Comparison of ENCODE assay signal across 14 cellular contexts in the genomic region with DNA sequence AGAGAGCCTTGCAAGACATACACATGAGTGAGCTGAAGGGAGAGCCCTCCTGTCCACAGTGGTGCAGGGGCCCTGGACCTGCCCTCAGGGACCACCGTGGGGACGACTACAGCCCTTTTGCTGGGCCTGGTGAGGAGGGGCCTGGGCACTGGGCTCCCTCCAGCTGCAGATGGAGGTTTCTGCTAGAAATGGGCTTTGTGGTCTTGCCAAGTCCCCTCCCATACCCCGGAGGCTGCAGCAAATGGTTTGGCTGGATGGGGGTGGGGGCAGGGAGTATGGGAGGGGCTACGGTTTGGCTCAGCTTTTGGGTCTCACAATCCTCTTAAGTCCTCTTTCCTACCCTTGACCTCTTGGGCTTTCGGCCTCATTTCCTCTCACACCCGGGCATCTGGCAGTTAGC. TPM values are rescaled to one million over a fixed set of nuclear protein-coding genes. Genes with fewer than 3 reads are reported as not detected.
DNase-seq lines count a peak whose midpoint lies in the region; TF ChIP-seq lines count a peak whose summit lies in the region.
"Had no signal": no experiment of that assay in that cellular context is flagged by ENCODE, and none has a peak within 500 bp of the region (broad histone marks: within the 10 kb centered on the region; RNA-seq: fewer than 3 reads in every experiment).

No MANE protein-coding gene starts in this region.

- H3F3A ChIP-seq in neural progenitor cell (ENCODE audit: low read depth) = peaks cover 32% of the 10 kb centered on the region

- no peak overlapping the region for H3K9ac ChIP-seq in neural progenitor cell

- no peak overlapping the region for H3K4me2 ChIP-seq in neural progenitor cell

- peaks cover 91% of the 10 kb centered on the region for H4K20me1 ChIP-seq in neural progenitor cell (ENCODE audit: low read depth)

- peaks cover 13% of the 10 kb centered on the region for H3K27me3 Mint-ChIP-seq in neural progenitor cell (ENCODE audit: insufficient read depth, low read depth)

- peak overlapping the region; percentile 89 for H3K27ac Mint-ChIP-seq in neural progenitor cell

- TF ChIP-seq CTCF in neural progenitor cell (IDR thresholded peaks at IDR 0.05) (no peak), tibial artery (IDR thresholded peaks at IDR 0.05) (no peak)

- H3K4me3 ChIP-seq in ACC112 (ENCODE audit: low read depth, low read length) (0 out of 2 replicates have a peak overlapping the region, but pooled peaks have one; percentile 13), neural progenitor cell (no peak overlapping the region), tibial artery (no peak overlapping the region)
- H3K4me3 ChIP-seq: gastroesophageal sphincter had no signal

- H3K9me3 ChIP-seq in neural progenitor cell (ENCODE audit: low read depth) (no peaks in the 10 kb centered on the region), tibial artery (no peaks in the 10 kb centered on the region)
- H3K9me3 ChIP-seq: gastroesophageal sphincter had no signal

- H3K4me3 Mint-ChIP-seq in neural progenitor cell = peak overlapping the region; percentile 57

- H2AFZ ChIP-seq in ACC112 (ENCODE audit: low read length, unreplicated experiment) (no peak overlapping the region), neural progenitor cell (replicated peaks) (no peak overlapping the region)

- H3K27me3 ChIP-seq in ACC112 (ENCODE audit: insufficient read depth, low read length) = no peaks in the 10 kb centered on the region
- peaks cover 59% of the 10 kb centered on the region for H3K27me3 ChIP-seq in neural progenitor cell
- H3K27me3 ChIP-seq in tibial artery = no peaks in the 10 kb centered on the region
- H3K27me3 ChIP-seq: gastroesophageal sphincter had no signal

- peaks cover 6% of the 10 kb centered on the region for H3K36me3 Mint-ChIP-seq in neural progenitor cell

- peaks cover 47% of the 10 kb centered on the region for H3K79me2 ChIP-seq in ACC112 (ENCODE audit: control insufficient read depth, insufficient read depth, low read length, unreplicated experiment)
- peaks cover 37% of the 10 kb centered on the region for H3K79me2 ChIP-seq in neural progenitor cell (ENCODE audit: low read depth)

- peak; percentile 94 for DNase-seq in NCI-H82 treated with DMSO at 0.1 percent for 48 hours (lab: John Stamatoyannopoulos, UW; ENCODE audit: unreplicated experiment)
- peak; percentile 64 for DNase-seq in fibroblast of the conjunctiva (ENCODE audit: low read depth)
- no peak for DNase-seq in neural progenitor cell (ENCODE audit: low spot score)
- DNase-seq in A172 (ENCODE audit: low spot score) = no peak
- DNase-seq in tibial artery = no peak
- no peak for DNase-seq in germinal center (ENCODE audit: low spot score)
- DNase-seq in NCI-H510A treated with DMSO at 0.1 percent for 48 hours (lab: John Stamatoyannopoulos, UW) = no peak
- DNase-seq: activated CD4-positive, alpha-beta T cell treated with anti-CD3 and anti-CD28 coated beads, Interleukin-2, amount 50 U/mL, for 4 hours; activated effector memory CD4-positive, alpha-beta T cell treated with Interleukin-2 at 50 U/mL for 16 hours; Karpas-422; kidney glomerular epithelial cell; NCI-H146 had no signal

- intact Hi-C loops in tibial artery (cut with DNase I; ENCODE audit: low total_unique reads) = no loop called here

- H3K9me3 Mint-ChIP-seq in neural progenitor cell = no peaks in the 10 kb centered on the region

- H3K4me1 ChIP-seq in ACC112 (ENCODE audit: control insufficient read depth, insufficient read depth, low read length, unreplicated experiment) (peaks cover 64% of the 10 kb centered on the region), neural progenitor cell (peaks cover 36% of the 10 kb centered on the region), tibial artery (peaks cover 0 to 63% (median 29%) of the 10 kb centered on the region in 4 donors)

- H3K36me3 ChIP-seq in ACC112 (ENCODE audit: insufficient read depth, low read length) = no peaks in the 10 kb centered on the region; the same call in 1 of the 2 replicates
- H3K36me3 ChIP-seq in neural progenitor cell = no peaks in the 10 kb centered on the region
- H3K36me3 ChIP-seq in tibial artery = no peaks in the 10 kb centered on the region
- H3K36me3 ChIP-seq: gastroesophageal sphincter had no signal

- H3K4me1 Mint-ChIP-seq in neural progenitor cell = peaks cover 81% of the 10 kb centered on the region

- peak overlapping the region; percentile 5; the same call in 1 of the 2 replicates for H3K27ac ChIP-seq in ACC112 (ENCODE audit: low read depth, low read length)
- H3K27ac ChIP-seq in neural progenitor cell = no peak overlapping the region
- H3K27ac ChIP-seq in tibial artery = no peak overlapping the region
- H3K27ac ChIP-seq: gastroesophageal sphincter had no signal

RNA-seq across cellular contexts. Expression of a gene that starts 21.7 kb away (rescaled TPM):
- 6.2 and 9.1 TPM in 2 replicates for total RNA-seq in neural progenitor cell (ENCODE audit: low replicate concordance)
- 6.5 and 9.9 TPM in 2 replicates for total RNA-seq in A172 (2014; rRNA removed; shearing (Covaris generic))

Comparison
In these comparisons a context has a peak if more than half of its experiments do, and no peak if none do; other contexts are left out.
1. DNase-seq: peak in NCI-H82 treated with DMSO at 0.1 percent for 48 hours (single experiment) and fibroblast of the conjunctiva (single experiment); none in neural progenitor cell (single experiment), A172 (single experiment), tibial artery (0 of 2), germinal center (single experiment) and NCI-H510A treated with DMSO at 0.1 percent for 48 hours (single experiment).